In genomic region chr10:106571216-106571954, GRCh38 we compare ENCODE assay signal across 11 cellular contexts.
A peak's percentile ranks its signal among the peaks of the same experiment; 100 is the strongest.
DNase-seq lines count a peak whose midpoint lies in the region; ATAC-seq and TF ChIP-seq lines count a peak whose summit lies in the region.
"Had no signal": no experiment of that assay in that cellular context is flagged by ENCODE, and none has a peak within 500 bp of the region (broad histone marks: within the 10 kb centered on the region; RNA-seq: fewer than 3 reads in every experiment).

No MANE protein-coding gene starts in this region.

- no peaks in the 10 kb centered on the region for H3K27me3 Mint-ChIP-seq in type B pancreatic cell
- H3K27me3 Mint-ChIP-seq in CD8-positive, alpha-beta T cell (ENCODE audit: low read depth): no peaks in the 10 kb centered on the region

- H3K4me1 Mint-ChIP-seq in type B pancreatic cell (ENCODE audit: unreplicated experiment): peaks cover 24% of the 10 kb centered on the region
- no peaks in the 10 kb centered on the region for H3K4me1 Mint-ChIP-seq in CD8-positive, alpha-beta T cell (ENCODE audit: low read depth)

- no peaks in the 10 kb centered on the region for H3K36me3 Mint-ChIP-seq in type B pancreatic cell
- no peaks in the 10 kb centered on the region for H3K36me3 Mint-ChIP-seq in CD8-positive, alpha-beta T cell

- POLR2A ChIA-PET in RWPE1 (lab: Yijun Ruan, JAX; ENCODE audit: low non-redundant PET): no interaction called here
- POLR2A ChIA-PET in CD8-positive, alpha-beta T cell (lab: Charles Lee): no interaction called here

- H3K9me3 ChIP-seq in cardiac muscle cell (ENCODE audit: low read depth): no peaks in the 10 kb centered on the region
- no peaks in the 10 kb centered on the region for H3K9me3 ChIP-seq in CD8-positive, alpha-beta T cell (ENCODE audit: low read length)
- H3K9me3 ChIP-seq: Caco-2, colonic mucosa had no signal

- TF ChIP-seq CTCF in cardiac muscle cell (IDR thresholded peaks at IDR 0.05; ENCODE audit: low read depth, low read length) (peak; percentile 68), RWPE1 (conservative IDR thresholded peaks at IDR 0.05; ENCODE audit: low read depth) (no peak; the same call in 1 of the 2 replicates), type B pancreatic cell (conservative IDR thresholded peaks at IDR 0.05) (peak; percentile 76)
- no peak for TF ChIP-seq CTCF in CD8-positive, alpha-beta T cell (IDR thresholded peaks at IDR 0.05)

- H3K36me3 ChIP-seq in cardiac muscle cell: no peaks in the 10 kb centered on the region
- no peaks in the 10 kb centered on the region for H3K36me3 ChIP-seq in CD8-positive, alpha-beta T cell (ENCODE audit: insufficient read depth, low read length)
- H3K36me3 ChIP-seq: colonic mucosa had no signal

- no peaks in the 10 kb centered on the region for H3K9me3 Mint-ChIP-seq in type B pancreatic cell
- no peaks in the 10 kb centered on the region for H3K9me3 Mint-ChIP-seq in CD8-positive, alpha-beta T cell

- intact Hi-C loops in left cardiac atrium (cut with DNase I) (loop anchor here in 1 of 2 donors (10.0 kb wide), 1 partner anchor 627 kb away; no protein-coding TSS in a partner anchor), head of caudate nucleus (cut with DNase I) (loop anchor here (5.0 kb wide), 1 partner anchor 174 kb away; no protein-coding TSS in a partner anchor)
- intact Hi-C loops in CD8-positive, alpha-beta T cell (cut with DNase I, micrococcal nuclease): no loop called here

- H3K27me3 ChIP-seq in cardiac muscle cell: no peaks in the 10 kb centered on the region
- H3K27me3 ChIP-seq in CD8-positive, alpha-beta T cell (ENCODE audit: insufficient read depth, low read length): no peaks in the 10 kb centered on the region
- H3K27me3 ChIP-seq: colonic mucosa had no signal

- ATAC-seq in left cardiac atrium: no peak
- ATAC-seq in GM19397 (IDR thresholded peaks at IDR 0.05; ENCODE audit: unreplicated experiment): no peak
- no peak for ATAC-seq in CD8-positive, alpha-beta T cell

- DNase-seq in cardiac muscle cell (ENCODE audit: low read depth in 1 of 2, low spot score in 1 of 2) (peak; percentile 42 to 73), left cardiac atrium (no peak), RWPE1 (ENCODE audit: low spot score) (peak; percentile 54), head of caudate nucleus (peak in 28 of 42 donors; percentile 13 to 80 (median 43)), type B pancreatic cell (ENCODE audit: extremely low spot score, unreplicated experiment) (no peak)
- no peak for DNase-seq in activated CD4-positive, alpha-beta T cell treated with anti-CD3 and anti-CD28 coated beads, Interleukin-2, amount 50 U/mL, for 4 hours
- DNase-seq in CD8-positive, alpha-beta T cell: no peak
- DNase-seq: colonic mucosa, T-helper 2 cell had no signal

- H3K4me1 ChIP-seq in cardiac muscle cell (ENCODE audit: low read depth): no peaks in the 10 kb centered on the region
- H3K4me1 ChIP-seq in CD8-positive, alpha-beta T cell (ENCODE audit: insufficient read depth, low read length): no peaks in the 10 kb centered on the region
- H3K4me1 ChIP-seq: Caco-2, colonic mucosa had no signal

- no peak overlapping the region for H3K4me3 Mint-ChIP-seq in type B pancreatic cell
- no peak overlapping the region for H3K4me3 Mint-ChIP-seq in CD8-positive, alpha-beta T cell

- no peak overlapping the region for H3K27ac ChIP-seq in cardiac muscle cell
- H3K27ac ChIP-seq in RWPE1: no peak overlapping the region
- H3K27ac ChIP-seq in CD8-positive, alpha-beta T cell (ENCODE audit: low read depth, low read length): no peak overlapping the region
- H3K27ac ChIP-seq: colonic mucosa had no signal

- no peak overlapping the region for H3K27ac Mint-ChIP-seq in type B pancreatic cell
- H3K27ac Mint-ChIP-seq in CD8-positive, alpha-beta T cell: no peak overlapping the region

- CTCF ChIA-PET in RWPE1 (lab: Yijun Ruan, JAX): interaction anchor here (0.7 to 2.0 kb wide), 6 partner anchors 8 to 621 kb away, joined by 3 to 7 read pairs (median 4); no protein-coding TSS in a partner anchor
- CTCF ChIA-PET in CD8-positive, alpha-beta T cell (lab: Charles Lee): no interaction called here

- no peak overlapping the region for H3K4me3 ChIP-seq in cardiac muscle cell
- H3K4me3 ChIP-seq in CD8-positive, alpha-beta T cell (ENCODE audit: low read depth, low read length): no peak overlapping the region
- H3K4me3 ChIP-seq: colonic mucosa had no signal

Comparison
In these comparisons a context has a peak if more than half of its experiments do, and no peak if none do; other contexts are left out.
1. DNase-seq: peak in cardiac muscle cell (2 of 2), RWPE1 (single experiment) and head of caudate nucleus (28 of 42); none in left cardiac atrium (single experiment), type B pancreatic cell (single experiment), activated CD4-positive, alpha-beta T cell treated with anti-CD3 and anti-CD28 coated beads, Interleukin-2, amount 50 U/mL, for 4 hours (0 of 2) and CD8-positive, alpha-beta T cell (0 of 7).
2. CTCF ChIP-seq: peak in cardiac muscle cell (single experiment) and type B pancreatic cell (single experiment); none in RWPE1 (single experiment) and CD8-positive, alpha-beta T cell (single experiment).